ENCODE assay signal across 7 cellular contexts in genomic region chr13:72808917-72809500, GRCh38. TPM values are rescaled to one million over a fixed set of nuclear protein-coding genes. Genes with fewer than 3 reads are reported as not detected.
DNase-seq lines count a peak whose midpoint lies in the region; ATAC-seq and TF ChIP-seq lines count a peak whose summit lies in the region.

No MANE protein-coding gene starts in this region.

- peak; percentile 12 for DNase-seq in GM12865 (ENCODE audit: low read depth)
- DNase-seq in NCI-H1694 treated with DMSO at 0.1 percent for 48 hours (lab: John Stamatoyannopoulos, UW), result peak; percentile 8
- DNase-seq in endothelial cell (ENCODE audit: low spot score), result no peak
- DNase-seq in pons (ENCODE audit: low spot score), result peak; percentile 10
- DNase-seq in stimulated activated naive CD8-positive, alpha-beta T cell treated with anti-CD3 and anti-CD28 coated beads, Interleukin-15, Interleukin-2, amounts not matched to agents 100 U/mL and 50 U/mL, for 24 hours, result no peak
- no peak for DNase-seq in activated T-helper 2 cell treated with anti-CD3 and anti-CD28 coated beads, Interferon-gamma antibody, Interleukin-2, Interleukin-4, amounts not matched to agents 10 μg/mL and 5 μg/mL and 100 μg/mL, durations not matched to agents 14 hours and 24 hours and 36 hours (ENCODE audit: low spot score)

- peaks cover 1% of the 10 kb centered on the region for H3K27me3 Mint-ChIP-seq in endothelial cell (ENCODE audit: unreplicated experiment)
- no peaks in the 10 kb centered on the region for H3K27me3 Mint-ChIP-seq in activated T-helper 2 cell treated with anti-CD3 and anti-CD28 coated beads, Interferon-gamma antibody, Interleukin-2, Interleukin-4, amounts not matched to agents 10 μg/mL and 5 μg/mL and 100 μg/mL, durations not matched to agents 14 hours and 24 hours and 36 hours (ENCODE audit: low read depth)

- no peaks in the 10 kb centered on the region for H3K4me1 Mint-ChIP-seq in endothelial cell (ENCODE audit: unreplicated experiment)
- no peaks in the 10 kb centered on the region for H3K4me1 Mint-ChIP-seq in activated T-helper 2 cell treated with anti-CD3 and anti-CD28 coated beads, Interferon-gamma antibody, Interleukin-2, Interleukin-4, amounts not matched to agents 10 μg/mL and 5 μg/mL and 100 μg/mL, durations not matched to agents 14 hours and 24 hours and 36 hours (ENCODE audit: low read depth)

- peaks cover 10% of the 10 kb centered on the region for H3K36me3 Mint-ChIP-seq in endothelial cell (ENCODE audit: low read depth, unreplicated experiment)
- H3K36me3 Mint-ChIP-seq in activated T-helper 2 cell treated with anti-CD3 and anti-CD28 coated beads, Interferon-gamma antibody, Interleukin-2, Interleukin-4, amounts not matched to agents 10 μg/mL and 5 μg/mL and 100 μg/mL, durations not matched to agents 14 hours and 24 hours and 36 hours (ENCODE audit: low read depth), result peaks cover 42% of the 10 kb centered on the region

- H3K9me3 Mint-ChIP-seq in endothelial cell (ENCODE audit: unreplicated experiment), result no peaks in the 10 kb centered on the region
- H3K9me3 Mint-ChIP-seq in activated T-helper 2 cell treated with anti-CD3 and anti-CD28 coated beads, Interferon-gamma antibody, Interleukin-2, Interleukin-4, amounts not matched to agents 10 μg/mL and 5 μg/mL and 100 μg/mL, durations not matched to agents 14 hours and 24 hours and 36 hours, result peaks cover 4% of the 10 kb centered on the region

- peak; percentile 37 for TF ChIP-seq CTCF in GM12865 (IDR thresholded peaks at IDR 0.05; ENCODE audit: insufficient read depth, low read depth, low read length, missing control alignments)
- peak; percentile 97 for TF ChIP-seq CTCF in endothelial cell (IDR thresholded peaks at IDR 0.05; ENCODE audit: unreplicated experiment)

- intact Hi-C loops in activated T-helper 2 cell treated with anti-CD3 and anti-CD28 coated beads, Interferon-gamma antibody, Interleukin-2, Interleukin-4, amounts not matched to agents 10 μg/mL and 5 μg/mL and 100 μg/mL, durations not matched to agents 14 hours and 24 hours and 36 hours (cut with micrococcal nuclease), result loop anchor here (1.0 kb wide), 1 partner anchor 899 kb away; no protein-coding TSS in a partner anchor

- no peak for ATAC-seq in GM21515 (IDR thresholded peaks at IDR 0.05; ENCODE audit: unreplicated experiment)
- no peak for ATAC-seq in stimulated activated naive CD8-positive, alpha-beta T cell treated with anti-CD3 and anti-CD28 coated beads, Interleukin-15, Interleukin-2, amounts not matched to agents 100 U/mL and 50 U/mL, for 24 hours

- no peak overlapping the region for H3K4me3 ChIP-seq in GM12865 (ENCODE audit: low read depth, low read length)

- H3K4me3 Mint-ChIP-seq in endothelial cell (ENCODE audit: unreplicated experiment), result no peak overlapping the region
- no peak overlapping the region for H3K4me3 Mint-ChIP-seq in activated T-helper 2 cell treated with anti-CD3 and anti-CD28 coated beads, Interferon-gamma antibody, Interleukin-2, Interleukin-4, amounts not matched to agents 10 μg/mL and 5 μg/mL and 100 μg/mL, durations not matched to agents 14 hours and 24 hours and 36 hours (ENCODE audit: low read depth)

- no peak overlapping the region for H3K27ac Mint-ChIP-seq in endothelial cell (ENCODE audit: unreplicated experiment)
- H3K27ac Mint-ChIP-seq in activated T-helper 2 cell treated with anti-CD3 and anti-CD28 coated beads, Interferon-gamma antibody, Interleukin-2, Interleukin-4, amounts not matched to agents 10 μg/mL and 5 μg/mL and 100 μg/mL, durations not matched to agents 14 hours and 24 hours and 36 hours, result no peak overlapping the region

RNA-seq across cellular contexts. Expression of gene PIBF1, which starts 27.1 kb away (rescaled TPM):
- 24.0 TPM for total RNA-seq in endothelial cell (ENCODE audit: unreplicated experiment)
- 19.6 and 22.1 TPM in 2 replicates for total RNA-seq in activated T-helper 2 cell treated with anti-CD3 and anti-CD28 coated beads, Interferon-gamma antibody, Interleukin-2, Interleukin-4, amounts not matched to agents 10 μg/mL and 5 μg/mL and 100 μg/mL, durations not matched to agents 14 hours and 24 hours and 36 hours

RNA-seq across cellular contexts. Expression of gene DIS3, which starts 27.3 kb away (rescaled TPM):
- 39.1 TPM for total RNA-seq in endothelial cell (ENCODE audit: unreplicated experiment)
- total RNA-seq in activated T-helper 2 cell treated with anti-CD3 and anti-CD28 coated beads, Interferon-gamma antibody, Interleukin-2, Interleukin-4, amounts not matched to agents 10 μg/mL and 5 μg/mL and 100 μg/mL, durations not matched to agents 14 hours and 24 hours and 36 hours, result 45.0 and 48.6 TPM in 2 replicates

Comparison
In these comparisons a context has a peak if more than half of its experiments do, and no peak if none do; other contexts are left out.
1. DNase-seq: peak in GM12865 (single experiment), NCI-H1694 treated with DMSO at 0.1 percent for 48 hours (single experiment) and pons (single experiment); none in endothelial cell (single experiment), stimulated activated naive CD8-positive, alpha-beta T cell treated with anti-CD3 and anti-CD28 coated beads, Interleukin-15, Interleukin-2, amounts not matched to agents 100 U/mL and 50 U/mL, for 24 hours (single experiment) and activated T-helper 2 cell treated with anti-CD3 and anti-CD28 coated beads, Interferon-gamma antibody, Interleukin-2, Interleukin-4, amounts not matched to agents 10 μg/mL and 5 μg/mL and 100 μg/mL, durations not matched to agents 14 hours and 24 hours and 36 hours (single experiment).